In genomic region chr11:24509114-24509513, GRCh38 we compare ENCODE assay signal across 11 cellular contexts. TPM values are rescaled to one million over a fixed set of nuclear protein-coding genes. Genes with fewer than 3 reads are reported as not detected.
DNase-seq lines count a peak whose midpoint lies in the region; ATAC-seq and TF ChIP-seq lines count a peak whose summit lies in the region.
"Had no signal": no experiment of that assay in that cellular context is flagged by ENCODE, and none has a peak within 500 bp of the region (broad histone marks: within the 10 kb centered on the region; RNA-seq: fewer than 3 reads in every experiment).

No MANE protein-coding gene starts in this region.

- no peak overlapping the region for H3K27ac ChIP-seq in 22Rv1

- peak; percentile 44 for ATAC-seq in GM19351 (IDR thresholded peaks at IDR 0.05; ENCODE audit: unreplicated experiment)
- ATAC-seq: K562 had no signal

- DNase-seq in LHCN-M2 (ENCODE audit: low read depth) (peak; percentile 1), cardiac fibroblast (ENCODE audit: low read depth in 2 of 2) (peak; percentile 22 to 32), NCI-H146 treated with DMSO at 0.1 percent for 48 hours (lab: John Stamatoyannopoulos, UW; ENCODE audit: unreplicated experiment) (no peak), SKM-1 (lab: John Stamatoyannopoulos, UW; ENCODE audit: unreplicated experiment) (no peak), NCI-H146 (lab: John Stamatoyannopoulos, UW) (no peak), NCI-H128 (lab: John Stamatoyannopoulos, UW; ENCODE audit: unreplicated experiment) (no peak)
- DNase-seq: AML-193, NCI-H446 treated with DMSO at 0.1 percent for 48 hours had no signal

- TF ChIP-seq CTCF in 22Rv1 (IDR thresholded peaks at IDR 0.05) (peak; percentile 46), cardiac fibroblast (IDR thresholded peaks at IDR 0.05; ENCODE audit: low read depth, low read length) (no peak)

- H3K4me3 ChIP-seq in cardiac fibroblast (replicated peaks in 1 of 2; ENCODE audit: low read depth in 2 of 2, low read length in 2 of 2) = no peak overlapping the region
- H3K4me3 ChIP-seq: K562 had no signal

RNA-seq across cellular contexts. Expression of gene LUZP2, which starts 12.3 kb away (rescaled TPM):
- not detected in 2 replicates for total RNA-seq in LHCN-M2 (2014; rRNA removed)
- polyA plus RNA-seq in LHCN-M2 (2012) = not detected
- total RNA-seq: K562 had no signal
- polyA plus RNA-seq: K562 had no signal

Comparison
In these comparisons a context has a peak if more than half of its experiments do, and no peak if none do; other contexts are left out.
1. DNase-seq: peak in LHCN-M2 (single experiment) and cardiac fibroblast (2 of 2); none in NCI-H146 treated with DMSO at 0.1 percent for 48 hours (single experiment), SKM-1 (single experiment), NCI-H146 (single experiment) and NCI-H128 (single experiment).